8 cellular contexts compared by ENCODE assay signal in the genomic region with DNA sequence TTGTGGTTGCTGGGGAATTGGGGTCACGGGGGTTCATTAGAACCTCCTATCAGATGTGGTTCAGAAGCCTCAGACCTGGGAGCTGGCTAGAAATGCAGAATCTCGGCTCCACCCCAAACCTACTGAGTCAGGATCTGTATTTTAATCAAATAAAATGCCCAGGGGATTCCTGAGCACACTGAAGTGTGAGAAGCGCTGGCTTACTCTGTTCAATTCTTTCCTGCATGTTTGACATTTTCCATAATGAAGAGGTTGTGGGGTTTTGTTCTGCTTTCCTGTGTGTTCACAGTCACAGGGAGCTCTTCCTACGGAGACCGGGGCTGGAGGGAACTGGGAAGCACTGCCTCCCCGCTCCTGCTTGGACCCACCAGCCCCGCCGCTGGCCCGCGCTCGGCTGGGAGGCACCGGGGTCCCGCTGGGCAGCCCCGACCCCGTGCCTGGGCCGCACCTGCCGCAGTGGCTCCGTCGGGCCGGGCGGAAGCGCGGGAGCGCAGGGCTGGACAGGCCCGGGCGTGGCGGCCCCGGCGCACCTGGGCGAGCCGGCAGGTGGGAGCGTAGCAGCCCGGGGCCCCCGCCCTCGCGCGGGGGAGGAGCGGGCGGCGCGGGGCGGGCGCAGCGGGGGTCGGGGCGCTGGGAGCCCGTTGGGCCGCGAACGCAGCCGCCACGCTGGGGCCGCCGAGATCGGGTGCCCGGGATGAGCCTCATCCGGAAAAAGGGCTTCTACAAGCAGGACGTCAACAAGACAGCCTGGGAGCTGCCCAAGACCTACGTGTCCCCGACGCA. TPM values are rescaled to one million over a fixed set of nuclear protein-coding genes. Genes with fewer than 3 reads are reported as not detected.
A peak's percentile ranks its signal among the peaks of the same experiment; 100 is the strongest.
DNase-seq lines count a peak whose midpoint lies in the region; ATAC-seq and TF ChIP-seq lines count a peak whose summit lies in the region.

Gene MAPK13 (plus strand): TSS at position 625 of the 783 bp plus-strand sequence. CDS start 70 bp downstream, at position 695.

- peaks cover 15% of the 10 kb centered on the region for H3K36me3 Mint-ChIP-seq in activated naive CD8-positive, alpha-beta T cell treated with anti-CD3 and anti-CD28 coated beads, Interleukin-2, amount 10 ng/mL, durations not matched to agents 7 days and 5 days

- peaks cover 24 to 87% (median 53%) of the 10 kb centered on the region in 6 donors for H3K4me1 ChIP-seq in spleen

- peak in 1 of 11 experiments; percentile 4 for TF ChIP-seq CTCF in spleen (IDR thresholded peaks at IDR 0.05 in 8 of 11, conservative IDR thresholded peaks at IDR 0.05 in 3 of 11)

- H3K27me3 ChIP-seq in spleen (replicated peaks in 1 of 7), result no peaks in the 10 kb centered on the region

- no peak for TF ChIP-seq POLR2A in spleen (IDR thresholded peaks at IDR 0.05)

- H3K27ac ChIP-seq in spleen, result peak within 1 kb of the TSS; percentile 55 to 94 (median 86)

- H3K9me3 ChIP-seq in spleen, result no peaks in the 10 kb centered on the region

- peak within 1 kb of the TSS; percentile 86 for H3K4me3 Mint-ChIP-seq in activated naive CD8-positive, alpha-beta T cell treated with anti-CD3 and anti-CD28 coated beads, Interleukin-2, amount 10 ng/mL, durations not matched to agents 7 days and 5 days

- POLR2A ChIA-PET in activated naive CD8-positive, alpha-beta T cell treated with anti-CD3 and anti-CD28 coated beads, Interleukin-2, amount 10 ng/mL, durations not matched to agents 7 days and 5 days (lab: Charles Lee), result interaction anchor here (0.6 to 3.8 kb wide), 13 partner anchors 8 to 226 kb away, joined by 3 to 65 read pairs (median 6); partner anchors contain the start of gene MAPK14

- WGBS in spleen, 5 donors, result 3 to 7% (median 5%) methylated on average over 32 to 61 of the region's 61 CpGs

- H3K4me3 ChIP-seq in GM08714 (ENCODE audit: low read length), result 0 out of 2 replicates have a peak within 1 kb of the TSS, but pooled peaks have one; percentile 17
- H3K4me3 ChIP-seq in spleen, result peak within 1 kb of the TSS in 7 of 8 donors; percentile 29 to 75 (median 47)

- peaks cover 54% of the 10 kb centered on the region for H3K4me1 Mint-ChIP-seq in activated naive CD8-positive, alpha-beta T cell treated with anti-CD3 and anti-CD28 coated beads, Interleukin-2, amount 10 ng/mL, durations not matched to agents 7 days and 5 days

- intact Hi-C loops in spleen (cut with DNase I; ENCODE audit: low total_unique reads), result loop anchor here (5.0 to 10.0 kb wide), 2 partner anchors 62 to 225 kb away; no protein-coding TSS in a partner anchor

- peak; percentile 35 for ATAC-seq in activated naive CD8-positive, alpha-beta T cell treated with anti-CD3 and anti-CD28 coated beads, Interleukin-2, amount 10 ng/mL, durations not matched to agents 7 days and 5 days (ENCODE audit: low read depth)
- no peak for ATAC-seq in HG02763 (IDR thresholded peaks at IDR 0.05; ENCODE audit: unreplicated experiment)
- ATAC-seq in HG02970 (IDR thresholded peaks at IDR 0.05; ENCODE audit: low FRiP score, unreplicated experiment), result no peak

- H3K27ac Mint-ChIP-seq in activated naive CD8-positive, alpha-beta T cell treated with anti-CD3 and anti-CD28 coated beads, Interleukin-2, amount 10 ng/mL, durations not matched to agents 7 days and 5 days, result peak within 1 kb of the TSS; percentile 93

- H3K9me3 Mint-ChIP-seq in activated naive CD8-positive, alpha-beta T cell treated with anti-CD3 and anti-CD28 coated beads, Interleukin-2, amount 10 ng/mL, durations not matched to agents 7 days and 5 days, result no peaks in the 10 kb centered on the region

- no peaks in the 10 kb centered on the region for H3K27me3 Mint-ChIP-seq in activated naive CD8-positive, alpha-beta T cell treated with anti-CD3 and anti-CD28 coated beads, Interleukin-2, amount 10 ng/mL, durations not matched to agents 7 days and 5 days

- peaks cover 0 to 21% (median 0%) of the 10 kb centered on the region in 6 donors for H3K36me3 ChIP-seq in spleen

- DNase-seq in NCI-H2196 treated with DMSO at 0.1 percent for 48 hours (lab: John Stamatoyannopoulos, UW; ENCODE audit: unreplicated experiment) (peak; percentile 43), iPS-NIHi7 (ENCODE audit: extremely low spot score) (peak; percentile 67), spleen (peak; percentile 90), foreskin melanocyte (no peak)
- peak; percentile 68 for DNase-seq in activated naive CD8-positive, alpha-beta T cell treated with anti-CD3 and anti-CD28 coated beads, Interleukin-2, amount 10 ng/mL, durations not matched to agents 7 days and 5 days

RNA-seq across cellular contexts. Expression of gene MAPK13, which starts in this region (rescaled TPM):
- total RNA-seq in activated naive CD8-positive, alpha-beta T cell treated with anti-CD3 and anti-CD28 coated beads, Interleukin-2, amount 10 ng/mL, durations not matched to agents 7 days and 5 days, result 10 to 100 TPM; 40.5 to 41.6 TPM
- 10 to 100 TPM; 13.5 to 30.0 (median 21.2) TPM for total RNA-seq in spleen
- polyA plus RNA-seq in spleen, result 10 to 100 TPM in 2 of 3 donors, 1 to 10 TPM in 1; 6.2 to 12.4 (median 11.9) TPM
